Comparison of ENCODE assay signal across 8 cellular contexts in genomic region chr20:49677777-49678758, GRCh38. TPM values are rescaled to one million over a fixed set of nuclear protein-coding genes. Genes with fewer than 3 reads are reported as not detected.
A peak's percentile ranks its signal among the peaks of the same experiment; 100 is the strongest.
DNase-seq lines count a peak whose midpoint lies in the region; ATAC-seq and TF ChIP-seq lines count a peak whose summit lies in the region.

No MANE protein-coding gene starts in this region.

- H3K4me1 ChIP-seq in A673 (ENCODE audit: insufficient read depth, low read length, poor library complexity, severe bottlenecking) (peaks cover 65% of the 10 kb centered on the region), HUES48 (ENCODE audit: control insufficient read depth, insufficient read depth, low read length) (peaks cover 48% of the 10 kb centered on the region), mucosa of rectum (ENCODE audit: control insufficient read depth in 2 of 2, insufficient read depth in 2 of 2, low read length in 2 of 2) (peaks cover 43 to 60% of the 10 kb centered on the region in 2 donors)

- CTCF ChIA-PET in A673 (lab: Charles Lee), result no interaction called here

- intact Hi-C loops in A673 (cut with micrococcal nuclease; ENCODE audit: unreplicated experiment), result no loop called here

- TF ChIP-seq CTCF in A673 (conservative IDR thresholded peaks at IDR 0.05; ENCODE audit: low read depth, low read length) (no peak), brain microvascular endothelial cell (IDR thresholded peaks at IDR 0.05; ENCODE audit: low read depth, low read length, missing control alignments) (no peak)

- no TSS peak for BruUV-seq in A673 (replicated peaks; lab: Mats Ljungman, UMichigan)

- H3K4me3 ChIP-seq in A673 (ENCODE audit: low read depth, low read length, poor library complexity, severe bottlenecking) (no peak overlapping the region), HUES48 (ENCODE audit: low read depth, low read length) (no peak overlapping the region), brain microvascular endothelial cell (ENCODE audit: low read depth, low read length) (no peak overlapping the region), mucosa of rectum (ENCODE audit: low read length in 2 of 2) (no peak overlapping the region)

- H3K27ac ChIP-seq in A673 (ENCODE audit: low read depth, low read length, poor library complexity, severe bottlenecking) (peak overlapping the region; percentile 51), HUES48 (ENCODE audit: low read depth, low read length) (peak overlapping the region; percentile 57), brain microvascular endothelial cell (peak overlapping the region; percentile 38), mucosa of rectum (ENCODE audit: low read depth in 2 of 2, low read length in 2 of 2) (peak overlapping the region; percentile 88 to 90)

- ATAC-seq in GM19023 (IDR thresholded peaks at IDR 0.05; ENCODE audit: unreplicated experiment), result no peak
- no peak for ATAC-seq in GM18519 (IDR thresholded peaks at IDR 0.05; ENCODE audit: low FRiP score, unreplicated experiment)
- ATAC-seq in HG02970 (IDR thresholded peaks at IDR 0.05; ENCODE audit: low FRiP score, unreplicated experiment), result no peak

- H3K27me3 ChIP-seq in A673 (replicated peaks; ENCODE audit: insufficient read depth, low read depth, low read length, poor library complexity) (no peaks in the 10 kb centered on the region), HUES48 (ENCODE audit: control insufficient read depth, insufficient read depth, low read length) (no peaks in the 10 kb centered on the region), brain microvascular endothelial cell (replicated peaks) (no peaks in the 10 kb centered on the region), mucosa of rectum (ENCODE audit: control insufficient read depth in 2 of 2, insufficient read depth in 2 of 2, low read length in 2 of 2) (no peaks in the 10 kb centered on the region)

- DNase-seq in A673 (ENCODE audit: low spot score) (no peak), brain microvascular endothelial cell (no peak), NCI-H1694 (lab: John Stamatoyannopoulos, UW) (no peak)

- H3K36me3 ChIP-seq in A673 (ENCODE audit: insufficient read depth, low read length, poor library complexity, severe bottlenecking) (no peaks in the 10 kb centered on the region), HUES48 (ENCODE audit: control insufficient read depth, insufficient read depth, low read length) (0 out of 2 replicates have a peak, but pooled peaks cover 3% of the 10 kb centered on the region), brain microvascular endothelial cell (replicated peaks) (no peaks in the 10 kb centered on the region), mucosa of rectum (ENCODE audit: control insufficient read depth in 2 of 2, insufficient read depth in 2 of 2, low read length in 2 of 2) (no peaks in the 10 kb centered on the region)

- in situ Hi-C loops in brain microvascular endothelial cell (cut with HindIII; ENCODE audit: low pct_ligation_motif_present, low sequenced_read_pairs), result no loop called here

- POLR2A ChIA-PET in A673 (lab: Charles Lee; ENCODE audit: low non-redundant PET), result interaction anchor here (0.6 to 0.7 kb wide), 2 partner anchors 19 to 441 kb away, joined by 6 read pairs; no protein-coding TSS in a partner anchor

- no peaks in the 10 kb centered on the region for H3K9me3 ChIP-seq in A673 (ENCODE audit: low read depth, low read length, poor library complexity, severe bottlenecking)
- H3K9me3 ChIP-seq in HUES48 (ENCODE audit: control insufficient read depth, insufficient read depth, low read length), result no peaks in the 10 kb centered on the region
- no peaks in the 10 kb centered on the region for H3K9me3 ChIP-seq in mucosa of rectum (ENCODE audit: control insufficient read depth in 2 of 2, low read length in 2 of 2)

- H3K9ac ChIP-seq in HUES48 (ENCODE audit: low read depth, low read length) (no peak overlapping the region), mucosa of rectum (ENCODE audit: low read depth in 1 of 2, low read length in 2 of 2) (no peak overlapping the region)

RNA-seq across cellular contexts. Expression of gene B4GALT5, which starts 35.6 kb away (rescaled TPM):
- total RNA-seq in A673 (2021), result 60.7 and 78.0 TPM in 2 replicates

Comparison
In these comparisons a context has a peak if more than half of its experiments do, and no peak if none do; other contexts are left out.
1. H3K27ac ChIP-seq: peak in every context shown above with its lines; median percentile 89 in mucosa of rectum; 57 in HUES48; 51 in A673; 38 in brain microvascular endothelial cell.